1 cellular context compared by ENCODE assay signal in the genomic region with DNA sequence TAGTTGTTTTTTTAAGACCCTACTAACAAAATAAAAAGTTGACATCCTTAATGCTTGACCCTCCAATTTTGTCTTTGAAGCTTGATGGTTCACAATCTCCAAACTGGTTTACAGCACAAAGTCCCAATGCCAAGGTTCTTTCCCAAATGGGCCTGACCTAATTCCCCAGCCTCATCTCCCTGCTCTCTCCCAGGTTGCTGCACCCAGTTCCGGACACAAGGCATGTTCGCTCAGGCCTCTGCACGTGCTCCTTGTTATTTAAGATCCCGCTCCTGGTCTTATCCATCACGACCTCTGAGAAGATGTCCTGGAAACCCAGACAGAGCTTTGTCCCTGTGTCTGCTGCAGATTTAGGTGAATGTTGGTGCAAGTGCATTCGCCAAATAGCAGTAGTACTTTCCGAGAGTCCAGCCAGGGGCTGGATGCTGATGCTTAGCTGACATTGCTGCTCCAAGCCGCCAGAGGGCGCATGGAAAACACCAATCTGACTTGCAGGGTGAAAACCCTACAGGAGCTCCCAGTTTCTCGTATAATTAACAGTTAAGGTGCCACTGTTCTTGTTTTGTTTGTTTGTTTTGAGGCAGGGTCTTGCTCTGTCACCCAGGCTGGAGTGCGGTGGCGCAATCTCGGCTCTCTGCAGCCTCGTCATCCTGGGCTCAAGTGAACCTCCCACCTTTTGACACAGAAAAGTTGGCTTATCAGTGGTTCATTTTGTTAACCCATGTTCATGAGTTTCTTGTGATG.
TF ChIP-seq lines count a peak whose summit lies in the region.

No MANE protein-coding gene starts in this region.

TF ChIP-seq in WTC11, 78 proteins besides CTCF, POLR2A, EP300 and RAD21:
- TF ChIP-seq, protein P1, sequence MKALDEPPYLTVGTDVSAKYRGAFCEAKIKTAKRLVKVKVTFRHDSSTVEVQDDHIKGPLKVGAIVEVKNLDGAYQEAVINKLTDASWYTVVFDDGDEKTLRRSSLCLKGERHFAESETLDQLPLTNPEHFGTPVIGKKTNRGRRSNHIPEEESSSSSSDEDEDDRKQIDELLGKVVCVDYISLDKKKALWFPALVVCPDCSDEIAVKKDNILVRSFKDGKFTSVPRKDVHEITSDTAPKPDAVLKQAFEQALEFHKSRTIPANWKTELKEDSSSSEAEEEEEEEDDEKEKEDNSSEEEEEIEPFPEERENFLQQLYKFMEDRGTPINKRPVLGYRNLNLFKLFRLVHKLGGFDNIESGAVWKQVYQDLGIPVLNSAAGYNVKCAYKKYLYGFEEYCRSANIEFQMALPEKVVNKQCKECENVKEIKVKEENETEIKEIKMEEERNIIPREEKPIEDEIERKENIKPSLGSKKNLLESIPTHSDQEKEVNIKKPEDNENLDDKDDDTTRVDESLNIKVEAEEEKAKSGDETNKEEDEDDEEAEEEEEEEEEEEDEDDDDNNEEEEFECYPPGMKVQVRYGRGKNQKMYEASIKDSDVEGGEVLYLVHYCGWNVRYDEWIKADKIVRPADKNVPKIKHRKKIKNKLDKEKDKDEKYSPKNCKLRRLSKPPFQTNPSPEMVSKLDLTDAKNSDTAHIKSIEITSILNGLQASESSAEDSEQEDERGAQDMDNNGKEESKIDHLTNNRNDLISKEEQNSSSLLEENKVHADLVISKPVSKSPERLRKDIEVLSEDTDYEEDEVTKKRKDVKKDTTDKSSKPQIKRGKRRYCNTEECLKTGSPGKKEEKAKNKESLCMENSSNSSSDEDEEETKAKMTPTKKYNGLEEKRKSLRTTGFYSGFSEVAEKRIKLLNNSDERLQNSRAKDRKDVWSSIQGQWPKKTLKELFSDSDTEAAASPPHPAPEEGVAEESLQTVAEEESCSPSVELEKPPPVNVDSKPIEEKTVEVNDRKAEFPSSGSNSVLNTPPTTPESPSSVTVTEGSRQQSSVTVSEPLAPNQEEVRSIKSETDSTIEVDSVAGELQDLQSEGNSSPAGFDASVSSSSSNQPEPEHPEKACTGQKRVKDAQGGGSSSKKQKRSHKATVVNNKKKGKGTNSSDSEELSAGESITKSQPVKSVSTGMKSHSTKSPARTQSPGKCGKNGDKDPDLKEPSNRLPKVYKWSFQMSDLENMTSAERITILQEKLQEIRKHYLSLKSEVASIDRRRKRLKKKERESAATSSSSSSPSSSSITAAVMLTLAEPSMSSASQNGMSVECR (CRISPR knock-in tag; IDR thresholded peaks at IDR 0.05; ENCODE audit: borderline replicate concordance), result no peak
- no peak for TF ChIP-seq CBFB (CRISPR knock-in tag; IDR thresholded peaks at IDR 0.05; ENCODE audit: low read depth)
